Comparison of ENCODE assay signal across 16 cellular contexts in the genomic region with DNA sequence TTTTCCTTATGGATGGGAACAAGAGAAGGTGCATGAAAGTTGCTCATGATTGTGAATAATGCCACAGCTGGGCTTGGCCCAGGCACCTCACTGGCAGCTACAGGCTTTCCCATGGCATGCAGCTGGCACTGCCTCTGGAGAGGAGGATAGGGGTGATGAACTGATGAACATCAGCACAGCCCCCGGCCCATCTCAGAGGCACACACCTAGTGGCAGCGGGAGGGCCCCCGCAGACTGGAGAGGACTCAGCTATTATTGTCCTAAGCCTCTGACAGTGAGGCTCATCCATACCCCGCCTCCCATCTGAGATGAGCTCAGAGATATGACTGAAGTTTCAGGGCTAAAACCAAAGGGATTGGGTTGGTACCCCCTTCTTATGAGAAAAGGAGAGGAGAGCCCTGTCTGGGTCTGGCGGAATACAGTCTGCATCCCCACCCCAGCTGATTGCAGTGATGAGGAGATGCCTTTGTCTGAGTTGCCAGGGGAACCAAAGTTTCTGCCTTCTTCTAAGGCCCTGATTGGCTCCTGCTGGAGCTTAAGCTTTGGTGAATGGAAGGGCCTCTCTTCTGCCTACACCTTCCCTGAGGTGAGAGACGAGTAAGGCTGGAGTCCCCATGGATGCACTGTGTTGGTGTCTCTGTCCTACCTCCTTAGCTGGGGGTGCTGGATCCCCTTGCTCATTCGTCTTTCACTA. TPM values are rescaled to one million over a fixed set of nuclear protein-coding genes. Genes with fewer than 3 reads are reported as not detected.
"Had no signal": no experiment of that assay in that cellular context is flagged by ENCODE, and none has a peak within 500 bp of the region (broad histone marks: within the 10 kb centered on the region; RNA-seq: fewer than 3 reads in every experiment).

No MANE protein-coding gene starts in this region.

- ATAC-seq: activated CD4-positive, CD25-positive, alpha-beta regulatory T cell treated with anti-CD3 and anti-CD28 coated beads, Interleukin-2, amount 50 U/mL, for 24 hours; activated CD8-positive, alpha-beta T cell treated with anti-CD3 and anti-CD28 coated beads, Interleukin-2, amount 10 ng/mL, durations not matched to agents 7 days and 5 days; activated naive CD8-positive, alpha-beta T cell treated with anti-CD3 and anti-CD28 coated beads, Interleukin-2, amount 50 U/mL, for 24 hours; lower lobe of right lung; natural killer cell treated with Interleukin-12 subunit alpha and Interleukin-12 subunit beta and Interleukin-15 and Interleukin-18, amount 100 ng/mL, for 72 hours; stimulated activated naive CD8-positive, alpha-beta T cell treated with anti-CD3 and anti-CD28 coated beads, Interleukin-15, Interleukin-2, amounts not matched to agents 100 U/mL and 50 U/mL, for 24 hours had no signal

- H3K27ac ChIP-seq: lower lobe of right lung, right atrium auricular region, skin epidermis, transverse colon, vagina had no signal

- H3K27me3 ChIP-seq: right atrium auricular region, transverse colon, vagina had no signal

- DNase-seq: activated CD4-positive, alpha-beta T cell treated with anti-CD3 and anti-CD28 coated beads, Interleukin-2, amount 10 ng/mL, durations not matched to agents 7 days and 5 days; activated CD8-positive, alpha-beta T cell treated with anti-CD3 and anti-CD28 coated beads, Interleukin-2, amount 10 ng/mL, durations not matched to agents 7 days and 5 days; activated effector memory CD4-positive, alpha-beta T cell treated with Interleukin-2 at 50 U/mL for 16 hours; activated naive CD4-positive, alpha-beta T cell treated with anti-CD3 and anti-CD28 coated beads, Interleukin-2, amount 10 ng/mL, durations not matched to agents 7 days and 5 days; activated naive CD8-positive, alpha-beta T cell treated with anti-CD3 and anti-CD28 coated beads, Interleukin-2, amount 50 U/mL, for 24 hours; activated T-cell treated with anti-CD3 and anti-CD28 coated beads, Interleukin-2, amount 50 U/mL, for 48 hours; foreskin melanocyte; glutamatergic neuron; lower lobe of right lung; stimulated activated naive CD8-positive, alpha-beta T cell treated with anti-CD3 and anti-CD28 coated beads, Interleukin-15, Interleukin-2, amounts not matched to agents 100 U/mL and 50 U/mL, for 24 hours; transverse colon had no signal

- H3K9me3 ChIP-seq: lower lobe of right lung, right atrium auricular region, transverse colon, vagina had no signal

- H3K36me3 ChIP-seq: lower lobe of right lung, right atrium auricular region, transverse colon, vagina had no signal

- H3K4me3 ChIP-seq: lower lobe of right lung, right atrium auricular region, skin epidermis, transverse colon, vagina had no signal

- H3K4me1 ChIP-seq: lower lobe of right lung, right atrium auricular region had no signal

RNA-seq across cellular contexts. Expression of gene EPB41L1, which starts 27.6 kb away (rescaled TPM):
- total RNA-seq: activated CD8-positive, alpha-beta T cell treated with anti-CD3 and anti-CD28 coated beads, Interleukin-2, amount 10 ng/mL, durations not matched to agents 7 days and 5 days had no signal
